22 cellular contexts compared by ENCODE assay signal in genomic region chr5:8945972-8946371, GRCh38.
DNase-seq lines count a peak whose midpoint lies in the region; ATAC-seq and TF ChIP-seq lines count a peak whose summit lies in the region.
"Had no signal": no experiment of that assay in that cellular context is flagged by ENCODE, and none has a peak within 500 bp of the region (broad histone marks: within the 10 kb centered on the region; RNA-seq: fewer than 3 reads in every experiment).

No MANE protein-coding gene starts in this region.

- H3K36me3 ChIP-seq in IMR-90 (ENCODE audit: control insufficient read depth, insufficient read depth, low read length) = no peaks in the 10 kb centered on the region
- H3K36me3 ChIP-seq: BLaER1 treated with 17β-estradiol and CSF1 and Interleukin-3, amounts not matched to agents 10 nM and 100 nM had no signal

- no peak overlapping the region for H3K18ac ChIP-seq in IMR-90 (ENCODE audit: low read depth, low read length)

- H3K79me1 ChIP-seq in IMR-90 (ENCODE audit: low read depth in 1 of 2, low read length in 2 of 2) = no peaks in the 10 kb centered on the region

- no peak overlapping the region for H2BK15ac ChIP-seq in IMR-90 (ENCODE audit: low read depth, low read length)

- no peak overlapping the region for H3K4me3 ChIP-seq in IMR-90 (ENCODE audit: insufficient read depth, low read depth, low read length)
- H3K4me3 ChIP-seq: A549; BLaER1 treated with 17β-estradiol and CSF1 and Interleukin-3, amounts not matched to agents 10 nM and 100 nM had no signal

- no peak overlapping the region for H2BK5ac ChIP-seq in IMR-90 (ENCODE audit: low read depth, low read length, poor library complexity, severe bottlenecking)

- H3K56ac ChIP-seq in IMR-90 (ENCODE audit: extremely low read depth, insufficient read depth, low read length) = no peak overlapping the region

- H4K5ac ChIP-seq in IMR-90 (ENCODE audit: low read depth, low read length) = no peak overlapping the region

- dilution Hi-C loops in IMR-90 (cut with HindIII; ENCODE audit: low sequenced_read_pairs, unreplicated experiment) = no loop called here

- DNase-seq in ELR (ENCODE audit: low read depth) (peak; percentile 3), IMR-90 (peak; percentile 36), kidney tubule cell (ENCODE audit: low spot score) (peak; percentile 5), retina (peak; percentile 5), DMS 273 treated with DMSO at 0.1 percent for 48 hours (lab: John Stamatoyannopoulos, UW) (no peak), RPMI8226 (no peak)
- DNase-seq: AML-193; Caco-2; Calu3; CD4-positive, alpha-beta T cell; CD8-positive, alpha-beta T cell; DMS153; DMS53; DMS79; DND-41; EL; GF-D8 had no signal

- H3K9me3 ChIP-seq in IMR-90 (ENCODE audit: control insufficient read depth, insufficient read depth, low read length) = no peaks in the 10 kb centered on the region; the same call in 1 of the 2 replicates
- H3K9me3 ChIP-seq: A549, Caco-2 had no signal

- no peak overlapping the region for H3K23ac ChIP-seq in IMR-90 (ENCODE audit: low read depth, low read length)

- H2BK20ac ChIP-seq in IMR-90 (ENCODE audit: low read depth, low read length) = no peak overlapping the region

- no peak for TF ChIP-seq RAD21 in IMR-90 (IDR thresholded peaks at IDR 0.05; ENCODE audit: low read length)

- H3K27ac ChIP-seq in IMR-90 (ENCODE audit: insufficient read depth, low read length) = no peak overlapping the region
- H3K27ac ChIP-seq: 22Rv1; A549; BLaER1 treated with 17β-estradiol and CSF1 and Interleukin-3, amounts not matched to agents 10 nM and 100 nM; C4-2B had no signal

- no peaks in the 10 kb centered on the region for H4K20me1 ChIP-seq in IMR-90 (ENCODE audit: insufficient read depth, low read length)
- H4K20me1 ChIP-seq: BLaER1 treated with 17β-estradiol and CSF1 and Interleukin-3, amounts not matched to agents 10 nM and 100 nM had no signal

- H3K4ac ChIP-seq in IMR-90 (ENCODE audit: low read depth, low read length) = no peak overlapping the region

- WGBS in IMR-90 (ENCODE audit: extremely low coverage in 2 of 2, insufficient read length in 1 of 2), 2 experiments = 80% methylated on average over 1 of the region's 2 CpGs; no CpG with 5 or more reads in 1 of the 2 experiments

- peaks cover 5% of the 10 kb centered on the region for H3K9me1 ChIP-seq in IMR-90 (ENCODE audit: insufficient read depth, low read length)

- in situ Hi-C loops in IMR-90 (cut with MboI; ENCODE audit: low sequenced_read_pairs) = no loop called here

- no peak for ATAC-seq in IMR-90 (ENCODE audit: low read depth)
- no peak for ATAC-seq in HG03175 (IDR thresholded peaks at IDR 0.05; ENCODE audit: unreplicated experiment)
- ATAC-seq: A549; CD8-positive, alpha-beta T cell had no signal

- H2AK5ac ChIP-seq in IMR-90 (ENCODE audit: low read depth, low read length) = no peak overlapping the region

- H2BK120ac ChIP-seq in IMR-90 (ENCODE audit: low read depth, low read length) = no peak overlapping the region

- TF ChIP-seq POLR2A in IMR-90 (IDR thresholded peaks at IDR 0.05; ENCODE audit: low read depth, low read length) = no peak

- no peak overlapping the region for H3K4me2 ChIP-seq in IMR-90 (ENCODE audit: low read depth, low read length)
- H3K4me2 ChIP-seq: A549; BLaER1 treated with 17β-estradiol and CSF1 and Interleukin-3, amounts not matched to agents 10 nM and 100 nM had no signal

- H3K14ac ChIP-seq in IMR-90 (replicated peaks; ENCODE audit: low read depth, low read length) = no peak overlapping the region

- no peak overlapping the region for H4K8ac ChIP-seq in IMR-90 (ENCODE audit: low read depth in 2 of 2, low read length in 2 of 2)

- H3K9ac ChIP-seq in IMR-90 (ENCODE audit: low read depth, low read length) = no peak overlapping the region
- H3K9ac ChIP-seq: BLaER1 treated with 17β-estradiol and CSF1 and Interleukin-3, amounts not matched to agents 10 nM and 100 nM had no signal

- POLR2A ChIA-PET in IMR-90 (lab: Charles Lee; ENCODE audit: unreplicated experiment) = no interaction called here

- intact Hi-C loops in IMR-90 (cut with micrococcal nuclease) = no loop called here

- no peak overlapping the region for H2AK9ac ChIP-seq in IMR-90 (replicated peaks; ENCODE audit: low read depth, low read length, poor library complexity)

- H4K91ac ChIP-seq in IMR-90 (ENCODE audit: insufficient read depth, low read depth, low read length) = no peak overlapping the region

- no TSS peak for BruUV-seq in IMR-90 (replicated peaks; lab: Mats Ljungman, UMichigan)

- H3K27me3 ChIP-seq in IMR-90 (ENCODE audit: control insufficient read depth, insufficient read depth, low read length) = no peaks in the 10 kb centered on the region
- H3K27me3 ChIP-seq: BLaER1 treated with 17β-estradiol and CSF1 and Interleukin-3, amounts not matched to agents 10 nM and 100 nM had no signal

- H2AFZ ChIP-seq in IMR-90 (replicated peaks; ENCODE audit: low read length, poor library complexity) = no peak overlapping the region

- TF ChIP-seq CTCF in IMR-90 (conservative IDR thresholded peaks at IDR 0.05; ENCODE audit: low read depth, low read length) = no peak

- CTCF ChIA-PET in IMR-90 (lab: Yijun Ruan, JAX) = interaction anchor here (0.6 to 1.4 kb wide), 3 partner anchors 13 to 251 kb away, joined by 3 to 8 read pairs (median 3); no protein-coding TSS in a partner anchor

- peaks cover 7% of the 10 kb centered on the region for H3K4me1 ChIP-seq in IMR-90 (ENCODE audit: control insufficient read depth, insufficient read depth, low read length)
- H3K4me1 ChIP-seq: A549, Caco-2 had no signal

TF ChIP-seq in IMR-90, 13 proteins besides CTCF, POLR2A, EP300 and RAD21:
- TF ChIP-seq CEBPB (IDR thresholded peaks at IDR 0.05; ENCODE audit: low read depth, low read length) (no peak), MAZ (IDR thresholded peaks at IDR 0.05; ENCODE audit: borderline replicate concordance, low read depth, low read length) (no peak), BHLHE40 (IDR thresholded peaks at IDR 0.05; ENCODE audit: low read depth, low read length) (no peak), MXI1 (IDR thresholded peaks at IDR 0.05; ENCODE audit: borderline replicate concordance, low read depth, low read length) (no peak), CHD1 (IDR thresholded peaks at IDR 0.05; ENCODE audit: low read depth, low read length) (no peak), RCOR1 (IDR thresholded peaks at IDR 0.05; ENCODE audit: insufficient replicate concordance, low read length) (no peak), SMC3 (IDR thresholded peaks at IDR 0.05; ENCODE audit: low read depth, low read length) (no peak), NFE2L2 (IDR thresholded peaks at IDR 0.05; ENCODE audit: low read depth, low read length) (no peak), FOS (IDR thresholded peaks at IDR 0.05; ENCODE audit: low read depth, low read length) (no peak), MAFK (IDR thresholded peaks at IDR 0.05; ENCODE audit: low read depth, low read length) (no peak), ELK1 (IDR thresholded peaks at IDR 0.05; ENCODE audit: borderline replicate concordance, low read depth, low read length) (no peak), RFX5 (IDR thresholded peaks at IDR 0.05; ENCODE audit: low read depth, low read length) (no peak)
- TF ChIP-seq, protein P1, sequence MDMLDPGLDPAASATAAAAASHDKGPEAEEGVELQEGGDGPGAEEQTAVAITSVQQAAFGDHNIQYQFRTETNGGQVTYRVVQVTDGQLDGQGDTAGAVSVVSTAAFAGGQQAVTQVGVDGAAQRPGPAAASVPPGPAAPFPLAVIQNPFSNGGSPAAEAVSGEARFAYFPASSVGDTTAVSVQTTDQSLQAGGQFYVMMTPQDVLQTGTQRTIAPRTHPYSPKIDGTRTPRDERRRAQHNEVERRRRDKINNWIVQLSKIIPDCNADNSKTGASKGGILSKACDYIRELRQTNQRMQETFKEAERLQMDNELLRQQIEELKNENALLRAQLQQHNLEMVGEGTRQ (IDR thresholded peaks at IDR 0.05; ENCODE audit: low read depth, low read length) = no peak

Comparison
In these comparisons a context has a peak if more than half of its experiments do, and no peak if none do; other contexts are left out.
1. DNase-seq: peak in ELR (single experiment), IMR-90 (single experiment), kidney tubule cell (single experiment) and retina (single experiment); none in DMS 273 treated with DMSO at 0.1 percent for 48 hours (single experiment) and RPMI8226 (single experiment).